Comparison of ENCODE assay signal across 32 cellular contexts in the genomic region with DNA sequence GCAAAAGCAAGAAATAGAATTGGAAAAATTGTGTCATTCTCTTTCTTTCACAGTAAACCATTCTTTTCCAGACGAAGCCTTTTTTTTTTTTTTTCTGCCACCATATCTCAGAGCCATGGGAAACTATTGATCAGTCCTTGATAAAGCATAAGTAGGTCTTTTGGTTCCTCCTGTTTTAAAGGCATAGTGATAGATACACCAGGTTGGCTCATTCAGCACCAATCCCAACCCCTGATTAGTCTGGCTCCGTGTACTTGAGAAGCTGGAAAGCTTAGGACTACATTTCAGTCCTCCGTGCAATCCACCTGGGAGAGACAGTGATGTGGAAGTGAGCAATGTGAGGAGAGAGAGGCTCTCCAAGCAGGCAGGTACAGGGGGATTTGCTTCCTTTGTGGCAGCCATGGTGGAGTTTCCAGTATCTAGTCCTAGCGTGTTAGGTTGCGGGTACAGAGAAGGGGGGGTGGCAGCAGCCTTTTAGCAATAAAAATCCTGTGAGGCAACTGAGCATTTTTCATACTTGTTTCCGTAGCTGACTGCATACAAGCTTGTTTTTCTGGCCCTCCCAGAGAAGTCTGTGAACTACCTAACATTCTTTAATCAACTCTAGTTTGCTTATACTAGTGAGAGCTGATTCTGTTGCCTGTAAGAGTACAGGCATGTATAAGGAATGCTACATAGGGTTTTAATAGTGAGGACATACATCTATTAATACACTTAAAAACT.
"Had no signal": no experiment of that assay in that cellular context is flagged by ENCODE, and none has a peak within 500 bp of the region (broad histone marks: within the 10 kb centered on the region; RNA-seq: fewer than 3 reads in every experiment).

No MANE protein-coding gene starts in this region.

- H3K27ac ChIP-seq: dorsolateral prefrontal cortex, epithelial cell of prostate, gastrocnemius medialis, heart left ventricle, parathyroid adenoma, prostate gland, right atrium auricular region, sigmoid colon, stomach, thyroid gland, upper lobe of right lung, uterus had no signal

- DNase-seq: caudate nucleus; cerebellar nuclear complex; dorsolateral prefrontal cortex; effector CD4-positive, alpha-beta T cell; endodermal cell; foreskin fibroblast; gastrocnemius medialis; heart left ventricle; hypothalamus; immature natural killer cell; islet precursor cell; mucosa of descending colon; naive B cell; occipital lobe; sigmoid colon; stimulated activated CD4-positive, alpha-beta T cell treated with anti-CD3 and anti-CD28 coated beads, Interleukin-2, amount 100 ng/mL, for 24 hours; stimulated activated CD4-positive, alpha-beta T cell treated with anti-CD3 and anti-CD28 coated beads, Interleukin-4, amount 100 ng/mL, for 24 hours; stimulated activated naive CD4-positive, alpha-beta T cell treated with Interleukin-2 at 50 U/mL for 16 hours; stomach; thyroid gland; upper lobe of right lung; uterus had no signal

- H3K4me3 Mint-ChIP-seq: endodermal cell; immature natural killer cell; memory B cell; naive B cell; natural killer cell treated with Interleukin-12 subunit alpha and Interleukin-12 subunit beta and Interleukin-15 and Interleukin-18, amount 100 ng/mL, for 72 hours; stimulated activated effector memory CD8-positive, alpha-beta T cell treated with anti-CD3 and anti-CD28 coated beads, Interleukin-12 subunit alpha, Interleukin-12 subunit beta, amount 100 ng/mL, for 72 hours had no signal

- H3K36me3 ChIP-seq: gastrocnemius medialis, heart left ventricle, prostate gland, right atrium auricular region, sigmoid colon, stomach, thyroid gland, upper lobe of right lung, uterus had no signal

- H3K4me3 ChIP-seq: dorsolateral prefrontal cortex, gastrocnemius medialis, heart left ventricle, lung, mucosa of descending colon, prostate gland, right atrium auricular region, sigmoid colon, stomach, thyroid gland, upper lobe of right lung, uterus had no signal

- H2AFZ ChIP-seq: parathyroid adenoma had no signal

- H3K27me3 Mint-ChIP-seq: natural killer cell treated with Interleukin-12 subunit alpha and Interleukin-12 subunit beta and Interleukin-15 and Interleukin-18, amount 100 ng/mL, for 72 hours had no signal

- H3K27ac Mint-ChIP-seq: endodermal cell; immature natural killer cell; memory B cell; naive B cell; natural killer cell treated with Interleukin-12 subunit alpha and Interleukin-12 subunit beta and Interleukin-15 and Interleukin-18, amount 100 ng/mL, for 72 hours; stimulated activated effector memory CD8-positive, alpha-beta T cell treated with anti-CD3 and anti-CD28 coated beads, Interleukin-12 subunit alpha, Interleukin-12 subunit beta, amount 100 ng/mL, for 72 hours had no signal

- H3K4me1 ChIP-seq: gastrocnemius medialis, heart left ventricle, parathyroid adenoma, prostate gland, right atrium auricular region, sigmoid colon, stomach, thyroid gland, upper lobe of right lung had no signal

- H3K79me2 ChIP-seq: parathyroid adenoma had no signal

- H3K4me1 Mint-ChIP-seq: immature natural killer cell; naive B cell; stimulated activated effector memory CD8-positive, alpha-beta T cell treated with anti-CD3 and anti-CD28 coated beads, Interleukin-12 subunit alpha, Interleukin-12 subunit beta, amount 100 ng/mL, for 72 hours had no signal

- H3K27me3 ChIP-seq: dorsolateral prefrontal cortex, gastrocnemius medialis, heart left ventricle, right atrium auricular region, sigmoid colon, stomach, thyroid gland, upper lobe of right lung, uterus had no signal

- H3K36me3 Mint-ChIP-seq: immature natural killer cell; memory B cell; naive B cell; natural killer cell treated with Interleukin-12 subunit alpha and Interleukin-12 subunit beta and Interleukin-15 and Interleukin-18, amount 100 ng/mL, for 72 hours; stimulated activated effector memory CD8-positive, alpha-beta T cell treated with anti-CD3 and anti-CD28 coated beads, Interleukin-12 subunit alpha, Interleukin-12 subunit beta, amount 100 ng/mL, for 72 hours had no signal

- ATAC-seq: esophagus mucosa; gastrocnemius medialis; heart left ventricle; left lobe of liver; mucosa of descending colon; natural killer cell treated with Interleukin-12 subunit alpha and Interleukin-12 subunit beta and Interleukin-15 and Interleukin-18, amount 100 ng/mL, for 72 hours; stimulated activated effector memory CD8-positive, alpha-beta T cell treated with anti-CD3 and anti-CD28 coated beads, Interleukin-12 subunit alpha, Interleukin-12 subunit beta, amount 100 ng/mL, for 72 hours; upper lobe of right lung had no signal

- H3K9me3 ChIP-seq: gastrocnemius medialis, heart left ventricle, mucosa of descending colon, prostate gland, right atrium auricular region, sigmoid colon, stomach, thyroid gland, upper lobe of right lung, uterus had no signal
